Comparison of ENCODE assay signal across 29 cellular contexts in genomic region chr10:47104101-47104707, GRCh38.
DNase-seq lines count a peak whose midpoint lies in the region; ATAC-seq, FAIRE-seq and TF ChIP-seq lines count a peak whose summit lies in the region.
"Had no signal": no experiment of that assay in that cellular context is flagged by ENCODE, and none has a peak within 500 bp of the region (broad histone marks: within the 10 kb centered on the region; RNA-seq: fewer than 3 reads in every experiment).

No MANE protein-coding gene starts in this region.

- no peaks in the 10 kb centered on the region for H3K4me1 Mint-ChIP-seq in WTC11
- H3K4me1 Mint-ChIP-seq: activated CD4-positive, alpha-beta T cell treated with anti-CD3 and anti-CD28 coated beads, Interleukin-2, amount 10 ng/mL, durations not matched to agents 7 days and 5 days; activated naive CD4-positive, alpha-beta T cell treated with anti-CD3 and anti-CD28 coated beads, Interleukin-2, amount 10 ng/mL, durations not matched to agents 7 days and 5 days; stimulated activated effector memory CD8-positive, alpha-beta T cell treated with anti-CD3 and anti-CD28 coated beads, Interleukin-12 subunit alpha, Interleukin-12 subunit beta, amount 100 ng/mL, for 72 hours had no signal

- no peak overlapping the region for H3K4me3 ChIP-seq in cardiac muscle cell
- no peak overlapping the region for H3K4me3 ChIP-seq in astrocyte of the spinal cord (ENCODE audit: low read depth, low read length)
- H3K4me3 ChIP-seq in vagina = no peak overlapping the region
- no peak overlapping the region for H3K4me3 ChIP-seq in kidney (ENCODE audit: low read length in 2 of 2)
- H3K4me3 ChIP-seq: neural progenitor cell, Peyer's patch had no signal

- no peak overlapping the region for H3K27ac Mint-ChIP-seq in WTC11
- H3K27ac Mint-ChIP-seq: activated CD4-positive, alpha-beta T cell treated with anti-CD3 and anti-CD28 coated beads, Interleukin-2, amount 10 ng/mL, durations not matched to agents 7 days and 5 days; activated naive CD4-positive, alpha-beta T cell treated with anti-CD3 and anti-CD28 coated beads, Interleukin-2, amount 10 ng/mL, durations not matched to agents 7 days and 5 days; activated T-helper 1 cell treated with anti-CD3 and anti-CD28 coated beads, Interleukin-12 subunit alpha, Interleukin-12 subunit beta, Interleukin-2, Interleukin-4 antibody, amounts not matched to agents 30 ng/mL and 10 ng/mL and 1 ng/mL, durations not matched to agents 14 hours and 24 hours and 36 hours; B cell; neural progenitor cell; stimulated activated effector memory CD8-positive, alpha-beta T cell treated with anti-CD3 and anti-CD28 coated beads, Interleukin-12 subunit alpha, Interleukin-12 subunit beta, amount 100 ng/mL, for 72 hours had no signal

- CTCF ChIA-PET in WTC11 (lab: Charles Lee) = interaction anchor here (1.3 kb wide), 1 partner anchor 208 kb away, joined by 3 read pairs; no protein-coding TSS in a partner anchor

- in situ Hi-C loops in astrocyte of the spinal cord (cut with HindIII; ENCODE audit: low sequenced_read_pairs) = no loop called here

- POLR2A ChIA-PET in WTC11 (lab: Charles Lee) = no interaction called here

- no peaks in the 10 kb centered on the region for H3K27me3 ChIP-seq in cardiac muscle cell
- no peaks in the 10 kb centered on the region for H3K27me3 ChIP-seq in vagina
- H3K27me3 ChIP-seq: neural progenitor cell, Peyer's patch had no signal

- H3K9me3 Mint-ChIP-seq in WTC11 = peaks cover 9% of the 10 kb centered on the region
- H3K9me3 Mint-ChIP-seq: activated CD4-positive, alpha-beta T cell treated with anti-CD3 and anti-CD28 coated beads, Interleukin-2, amount 10 ng/mL, durations not matched to agents 7 days and 5 days; activated naive CD4-positive, alpha-beta T cell treated with anti-CD3 and anti-CD28 coated beads, Interleukin-2, amount 10 ng/mL, durations not matched to agents 7 days and 5 days; activated T-helper 1 cell treated with anti-CD3 and anti-CD28 coated beads, Interleukin-12 subunit alpha, Interleukin-12 subunit beta, Interleukin-2, Interleukin-4 antibody, amounts not matched to agents 30 ng/mL and 10 ng/mL and 1 ng/mL, durations not matched to agents 14 hours and 24 hours and 36 hours; stimulated activated effector memory CD8-positive, alpha-beta T cell treated with anti-CD3 and anti-CD28 coated beads, Interleukin-12 subunit alpha, Interleukin-12 subunit beta, amount 100 ng/mL, for 72 hours had no signal

- intact Hi-C loops in Right ventricle myocardium superior (cut with DNase I) (no loop called here), vagina (cut with DNase I) (no loop called here), kidney (cut with DNase I) (no loop called here)

- H3K4me1 ChIP-seq in cardiac muscle cell (ENCODE audit: low read depth) (peaks cover 5% of the 10 kb centered on the region), vagina (no peaks in the 10 kb centered on the region), kidney (ENCODE audit: control insufficient read depth in 1 of 2, insufficient read depth in 1 of 2, low read depth in 1 of 2, low read length in 2 of 2) (no peaks in the 10 kb centered on the region)
- H3K4me1 ChIP-seq: neural progenitor cell, Peyer's patch had no signal

- DNase-seq in cardiac muscle cell (ENCODE audit: low read depth in 1 of 2, low spot score in 1 of 2) (peak; percentile 38 to 61), Right ventricle myocardium superior (no peak), astrocyte of the spinal cord (ENCODE audit: low read depth, low spot score) (peak; percentile 44), iris pigment epithelial cell (ENCODE audit: low read depth) (peak; percentile 15), vagina (ENCODE audit: extremely low spot score in 2 of 2) (peak; percentile 40 to 77), WTC11 (ENCODE audit: low spot score) (no peak), kidney (no peak), NCI-H146 treated with DMSO at 0.1 percent for 48 hours (lab: John Stamatoyannopoulos, UW; ENCODE audit: unreplicated experiment) (no peak)
- DNase-seq: activated CD4-positive, alpha-beta T cell treated with anti-CD3 and anti-CD28 coated beads, Interleukin-2, amount 10 ng/mL, durations not matched to agents 7 days and 5 days; activated naive CD4-positive, alpha-beta T cell treated with anti-CD3 and anti-CD28 coated beads, Interleukin-2, amount 10 ng/mL, durations not matched to agents 7 days and 5 days; caudate nucleus; COR-L47; DMS53; GDM1; glutamatergic neuron; GOT3; mesenchymal stem cell; NCI-H1092 treated with DMSO at 0.1 percent for 48 hours; NCI-H1930; NCI-H526 treated with DMSO at 0.1 percent for 48 hours; Peyer's patch; SIG-M5; stimulated activated CD4-positive, alpha-beta T cell treated with anti-CD3 and anti-CD28 coated beads, Interleukin-12 subunit alpha, Interleukin-12 subunit beta, amount 100 ng/mL, for 4 hours; stimulated activated CD4-positive, alpha-beta T cell treated with anti-CD3 and anti-CD28 coated beads, Interleukin-4, amount 100 ng/mL, for 24 hours; substantia nigra had no signal

- H3K36me3 ChIP-seq in cardiac muscle cell = no peaks in the 10 kb centered on the region
- H3K36me3 ChIP-seq in vagina = no peaks in the 10 kb centered on the region
- no peaks in the 10 kb centered on the region for H3K36me3 ChIP-seq in kidney (ENCODE audit: control insufficient read depth in 1 of 2, insufficient read depth in 2 of 2, low read length in 2 of 2)
- H3K36me3 ChIP-seq: neural progenitor cell, Peyer's patch had no signal

- H3K9me3 ChIP-seq in cardiac muscle cell (ENCODE audit: low read depth) (no peaks in the 10 kb centered on the region), vagina (no peaks in the 10 kb centered on the region), kidney (ENCODE audit: control insufficient read depth in 1 of 2, low read length in 2 of 2) (peaks cover 0 to 6% of the 10 kb centered on the region in 2 donors)
- H3K9me3 ChIP-seq: Peyer's patch had no signal

- no peaks in the 10 kb centered on the region; the same call in 1 of the 2 replicates for H3K27me3 Mint-ChIP-seq in WTC11 (ENCODE audit: low read depth)
- H3K27me3 Mint-ChIP-seq: activated CD4-positive, alpha-beta T cell treated with anti-CD3 and anti-CD28 coated beads, Interleukin-2, amount 10 ng/mL, durations not matched to agents 7 days and 5 days; B cell had no signal

- H3K27ac ChIP-seq in cardiac muscle cell = peak overlapping the region; percentile 10
- H3K27ac ChIP-seq in vagina = no peak overlapping the region
- no peak overlapping the region for H3K27ac ChIP-seq in kidney (ENCODE audit: low read depth in 2 of 2, low read length in 2 of 2)
- H3K27ac ChIP-seq: neural progenitor cell, Peyer's patch had no signal

- TF ChIP-seq POLR2A in vagina (IDR thresholded peaks at IDR 0.05) = no peak

- H3K36me3 Mint-ChIP-seq in WTC11 = no peaks in the 10 kb centered on the region
- H3K36me3 Mint-ChIP-seq: activated naive CD4-positive, alpha-beta T cell treated with anti-CD3 and anti-CD28 coated beads, Interleukin-2, amount 10 ng/mL, durations not matched to agents 7 days and 5 days; neural progenitor cell; stimulated activated effector memory CD8-positive, alpha-beta T cell treated with anti-CD3 and anti-CD28 coated beads, Interleukin-12 subunit alpha, Interleukin-12 subunit beta, amount 100 ng/mL, for 72 hours had no signal

- no peak overlapping the region for H3K9ac ChIP-seq in kidney (ENCODE audit: low read length in 2 of 2)
- H3K9ac ChIP-seq: neural progenitor cell had no signal

- FAIRE-seq in kidney (lab: Jason Lieb, UNC) = no peak

- H3K4me3 Mint-ChIP-seq in WTC11 = no peak overlapping the region
- H3K4me3 Mint-ChIP-seq: activated CD4-positive, alpha-beta T cell treated with anti-CD3 and anti-CD28 coated beads, Interleukin-2, amount 10 ng/mL, durations not matched to agents 7 days and 5 days; activated naive CD4-positive, alpha-beta T cell treated with anti-CD3 and anti-CD28 coated beads, Interleukin-2, amount 10 ng/mL, durations not matched to agents 7 days and 5 days; activated T-helper 1 cell treated with anti-CD3 and anti-CD28 coated beads, Interleukin-12 subunit alpha, Interleukin-12 subunit beta, Interleukin-2, Interleukin-4 antibody, amounts not matched to agents 30 ng/mL and 10 ng/mL and 1 ng/mL, durations not matched to agents 14 hours and 24 hours and 36 hours; B cell; neural progenitor cell; stimulated activated effector memory CD8-positive, alpha-beta T cell treated with anti-CD3 and anti-CD28 coated beads, Interleukin-12 subunit alpha, Interleukin-12 subunit beta, amount 100 ng/mL, for 72 hours had no signal

- ATAC-seq in Right ventricle myocardium superior (ENCODE audit: poor library complexity) = no peak
- no peak for ATAC-seq in WTC11

- TF ChIP-seq CTCF in cardiac muscle cell (IDR thresholded peaks at IDR 0.05; ENCODE audit: low read depth, low read length) (no peak), astrocyte of the spinal cord (IDR thresholded peaks at IDR 0.05; ENCODE audit: low read depth, low read length) (no peak), vagina (IDR thresholded peaks at IDR 0.05) (no peak), WTC11 (IDR thresholded peaks at IDR 0.05) (no peak), kidney (IDR thresholded peaks at IDR 0.05; ENCODE audit: borderline replicate concordance, extremely low read depth, insufficient read depth) (no peak)

TF ChIP-seq in WTC11, 78 proteins besides CTCF, POLR2A, EP300 and RAD21 (continues in another document):
- TF ChIP-seq MLX (CRISPR knock-in tag; IDR thresholded peaks at IDR 0.05) = no peak
- no peak for TF ChIP-seq E2F4 (CRISPR knock-in tag; IDR thresholded peaks at IDR 0.05; ENCODE audit: borderline replicate concordance, low read depth)

Comparison
In these comparisons a context has a peak if more than half of its experiments do, and no peak if none do; other contexts are left out.
1. DNase-seq: peak in cardiac muscle cell (2 of 2), astrocyte of the spinal cord (single experiment), iris pigment epithelial cell (single experiment) and vagina (2 of 2); none in Right ventricle myocardium superior (single experiment), WTC11 (single experiment), kidney (single experiment) and NCI-H146 treated with DMSO at 0.1 percent for 48 hours (single experiment).